ENCODE assay signal across 8 cellular contexts in the genomic region with DNA sequence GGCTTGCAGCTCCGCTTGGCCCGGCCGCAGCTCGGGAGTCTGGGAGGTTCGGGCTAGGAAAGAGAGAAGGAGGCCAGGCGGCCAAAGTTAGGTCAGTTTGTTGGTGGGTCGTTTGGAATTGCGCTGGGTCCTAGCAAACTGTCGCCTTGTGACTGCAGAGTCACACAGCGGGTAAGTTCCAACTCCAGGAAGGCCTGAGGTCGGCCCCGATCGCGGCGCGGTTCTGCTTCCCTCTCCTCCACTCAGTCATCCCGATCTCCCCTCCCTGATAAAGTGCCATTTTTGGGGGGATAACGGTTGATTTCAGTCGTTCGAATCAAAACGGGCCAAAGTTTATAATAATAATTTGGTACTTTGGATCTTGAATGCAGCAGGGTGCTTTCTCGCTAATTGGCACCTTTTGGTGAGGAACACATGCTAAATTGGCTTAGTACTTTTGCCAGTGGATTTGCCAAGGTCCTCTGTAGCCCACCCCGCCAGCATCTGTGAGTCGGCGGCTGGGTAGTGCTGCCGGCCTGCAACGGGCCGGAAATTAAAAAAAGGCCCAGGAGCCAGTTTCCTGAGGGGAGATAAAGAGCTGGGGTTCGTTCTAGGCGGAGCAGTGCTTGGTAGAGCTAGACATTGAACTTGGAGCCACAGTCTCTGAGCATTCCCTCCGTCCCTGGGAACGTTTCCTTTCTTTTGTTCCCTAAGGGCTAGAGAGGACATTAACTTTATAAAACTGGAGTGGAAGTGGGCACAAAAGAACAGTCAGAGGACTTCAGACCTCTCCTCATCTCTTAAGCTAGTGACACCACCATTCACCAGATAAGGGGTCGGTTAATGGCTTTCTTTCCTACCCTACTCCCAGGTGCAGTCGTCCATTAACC. TPM values are rescaled to one million over a fixed set of nuclear protein-coding genes. Genes with fewer than 3 reads are reported as not detected.
DNase-seq lines count a peak whose midpoint lies in the region; ATAC-seq, FAIRE-seq and TF ChIP-seq lines count a peak whose summit lies in the region.

No MANE protein-coding gene starts in this region.

- FAIRE-seq in keratinocyte (lab: Jason Lieb, UNC) = no peak

- POLR2A ChIA-PET in BJ (lab: Charles Lee) = interaction anchor here (0.6 kb wide), 1 partner anchor 56 kb away, joined by 3 read pairs; no protein-coding TSS in a partner anchor

- peak overlapping the region; percentile 97 for H3K4me2 ChIP-seq in keratinocyte (ENCODE audit: control insufficient read depth, extremely low read depth, insufficient read depth, low read depth, low read length)

- peak overlapping the region; percentile 46 for H3K4me3 ChIP-seq in BJ (ENCODE audit: low read depth, low read length)
- peak overlapping the region; percentile 79 to 83 (median 79) for H3K4me3 ChIP-seq in keratinocyte (ENCODE audit: control insufficient read depth in 2 of 3, extremely low read depth in 1 of 3, insufficient read depth in 2 of 3, low read depth in 1 of 3, low read length in 3 of 3)

- H3K36me3 ChIP-seq in BJ (ENCODE audit: control insufficient read depth, insufficient read depth, low read length) (no peaks in the 10 kb centered on the region), keratinocyte (ENCODE audit: control insufficient read depth in 2 of 2, extremely low read depth in 1 of 2, insufficient read depth in 2 of 2, low read length in 2 of 2) (peaks cover 5 to 23% of the 10 kb centered on the region in 2 experiments)

- no peak for TF ChIP-seq CTCF in BJ (IDR thresholded peaks at IDR 0.05; ENCODE audit: insufficient read depth, low read depth, low read length)
- TF ChIP-seq CTCF in keratinocyte (optimal IDR thresholded peaks at IDR 0.05 in 1 of 3, IDR thresholded peaks at IDR 0.05 in 1 of 3, conservative IDR thresholded peaks at IDR 0.05 in 1 of 3; ENCODE audit: extremely low read depth in 1 of 3, insufficient read depth in 2 of 3, low read length in 3 of 3) = no peak

- no peaks in the 10 kb centered on the region for H3K9me3 ChIP-seq in keratinocyte (ENCODE audit: control insufficient read depth, low read depth, low read length)

- H2AFZ ChIP-seq in keratinocyte (ENCODE audit: control insufficient read depth, low read length) = no peak overlapping the region

- peak; percentile 25 for ATAC-seq in GM19455 (IDR thresholded peaks at IDR 0.05; ENCODE audit: unreplicated experiment)

- CTCF ChIA-PET in BJ (lab: Yijun Ruan, JAX) = interaction anchor here (1.8 to 2.3 kb wide), 2 partner anchors 20 to 74 kb away, joined by 6 to 7 read pairs; partner anchors contain the start of gene SDF2L1

- peaks cover 42% of the 10 kb centered on the region for H4K20me1 ChIP-seq in keratinocyte (ENCODE audit: control insufficient read depth, extremely low read depth, insufficient read depth, low read length)

- peak overlapping the region; percentile 98 for H3K9ac ChIP-seq in keratinocyte (ENCODE audit: control insufficient read depth, extremely low read depth, insufficient read depth, low read length)

- DNase-seq in BJ (ENCODE audit: low read depth) = no peak
- peak; percentile 73 for DNase-seq in OCI-M1 (lab: John Stamatoyannopoulos, UW)
- peak; percentile 49 for DNase-seq in astrocyte of the hippocampus (ENCODE audit: low read depth, low spot score)
- DNase-seq in keratinocyte (ENCODE audit: low read depth, low spot score) = no peak
- peak; percentile 26 for DNase-seq in stimulated activated CD4-positive, alpha-beta T cell treated with anti-CD3 and anti-CD28 coated beads, Interleukin-4, amount 100 ng/mL, for 24 hours
- DNase-seq in NCI-H1105 treated with DMSO at 0.1 percent for 48 hours (lab: John Stamatoyannopoulos, UW) = no peak
- no peak for DNase-seq in globus pallidus (ENCODE audit: low spot score)

- dilution Hi-C loops in keratinocyte (cut with MboI; ENCODE audit: extremely low pct_ligation_motif_present, low sequenced_read_pairs) = no loop called here

- H3K4me1 ChIP-seq in keratinocyte (ENCODE audit: control insufficient read depth, extremely low read depth, insufficient read depth, low read length) = peaks cover 29% of the 10 kb centered on the region

- no peaks in the 10 kb centered on the region for H3K27me3 ChIP-seq in BJ (ENCODE audit: control insufficient read depth, insufficient read depth, low read length)
- H3K27me3 ChIP-seq in keratinocyte (ENCODE audit: control insufficient read depth, extremely low read depth, insufficient read depth, low read length) = no peaks in the 10 kb centered on the region

- peaks cover 59% of the 10 kb centered on the region for H3K79me2 ChIP-seq in keratinocyte (ENCODE audit: control insufficient read depth, insufficient read depth, low read length)

- peak overlapping the region; percentile 93 for H3K27ac ChIP-seq in keratinocyte (ENCODE audit: control insufficient read depth, insufficient read depth, low read length)

- peaks cover 8% of the 10 kb centered on the region for H3K9me1 ChIP-seq in keratinocyte (ENCODE audit: control insufficient read depth, extremely low read depth, insufficient read depth, low read length)

RNA-seq across cellular contexts. Expression of gene UBE2L3, which starts 0.9 kb away (rescaled TPM):
- polyA plus RNA-seq in BJ (2011; rRNA removed) = 47.3 and 61.9 TPM in 2 replicates
- polyA minus RNA-seq in BJ (2011; rRNA and poly(A)+ RNA removed) = 26.8 and 37.3 TPM in 2 replicates
- polyA plus RNA-seq in keratinocyte = 43.7 to 92.1 TPM (median 80.8 TPM) in 3 replicates
- 24.2 TPM for polyA plus RNA-seq in keratinocyte (2011; ENCODE audit: low read depth)
- polyA plus RNA-seq in keratinocyte (2011; cell fraction: cytosol; rRNA removed) = 76.9 and 97.2 TPM in 2 replicates
- polyA plus RNA-seq in keratinocyte (2011; cell fraction: nucleus; rRNA removed) = 37.2 and 41.9 TPM in 2 replicates
- polyA plus RNA-seq in keratinocyte (2012; ENCODE audit: low replicate concordance) = 54.2 and 88.0 TPM in 2 replicates
- 31.9 to 42.9 TPM (median 37.8 TPM) in 3 replicates for polyA minus RNA-seq in keratinocyte
- polyA minus RNA-seq in keratinocyte (2011; cell fraction: cytosol; rRNA and poly(A)+ RNA removed) = 33.0 TPM
- polyA minus RNA-seq in keratinocyte (2011; cell fraction: nucleus; rRNA and poly(A)+ RNA removed) = 11.4 and 18.1 TPM in 2 replicates

RNA-seq across cellular contexts. Expression of gene RIMBP3C, which starts 17.2 kb away (rescaled TPM):
- polyA plus RNA-seq in BJ (2011; rRNA removed) (0.06 and 0.11 TPM in 2 replicates), keratinocyte (0.01 TPM in 1 of 3 replicates, not detected in the others)
- polyA minus RNA-seq in BJ (2011; rRNA and poly(A)+ RNA removed) = 0.15 and 0.28 TPM in 2 replicates
- polyA plus RNA-seq in keratinocyte (2011; ENCODE audit: low read depth) = not detected
- not detected in 2 replicates for polyA plus RNA-seq in keratinocyte (2011; cell fraction: cytosol; rRNA removed)
- polyA plus RNA-seq in keratinocyte (2011; cell fraction: nucleus; rRNA removed) = not detected in 2 replicates
- not detected in 2 replicates for polyA plus RNA-seq in keratinocyte (2012; ENCODE audit: low replicate concordance)
- polyA minus RNA-seq in keratinocyte = 0.10 TPM in 1 of 3 replicates, not detected in the others
- polyA minus RNA-seq in keratinocyte (2011; cell fraction: cytosol; rRNA and poly(A)+ RNA removed) = not detected
- not detected in 2 replicates for polyA minus RNA-seq in keratinocyte (2011; cell fraction: nucleus; rRNA and poly(A)+ RNA removed)

Comparison
In these comparisons a context has a peak if more than half of its experiments do, and no peak if none do; other contexts are left out.
1. DNase-seq: peak in OCI-M1 (single experiment), astrocyte of the hippocampus (single experiment) and stimulated activated CD4-positive, alpha-beta T cell treated with anti-CD3 and anti-CD28 coated beads, Interleukin-4, amount 100 ng/mL, for 24 hours (single experiment); none in BJ (single experiment), keratinocyte (single experiment), NCI-H1105 treated with DMSO at 0.1 percent for 48 hours (single experiment) and globus pallidus (single experiment).